ENCODE assay signal across 8 cellular contexts in the genomic region with DNA sequence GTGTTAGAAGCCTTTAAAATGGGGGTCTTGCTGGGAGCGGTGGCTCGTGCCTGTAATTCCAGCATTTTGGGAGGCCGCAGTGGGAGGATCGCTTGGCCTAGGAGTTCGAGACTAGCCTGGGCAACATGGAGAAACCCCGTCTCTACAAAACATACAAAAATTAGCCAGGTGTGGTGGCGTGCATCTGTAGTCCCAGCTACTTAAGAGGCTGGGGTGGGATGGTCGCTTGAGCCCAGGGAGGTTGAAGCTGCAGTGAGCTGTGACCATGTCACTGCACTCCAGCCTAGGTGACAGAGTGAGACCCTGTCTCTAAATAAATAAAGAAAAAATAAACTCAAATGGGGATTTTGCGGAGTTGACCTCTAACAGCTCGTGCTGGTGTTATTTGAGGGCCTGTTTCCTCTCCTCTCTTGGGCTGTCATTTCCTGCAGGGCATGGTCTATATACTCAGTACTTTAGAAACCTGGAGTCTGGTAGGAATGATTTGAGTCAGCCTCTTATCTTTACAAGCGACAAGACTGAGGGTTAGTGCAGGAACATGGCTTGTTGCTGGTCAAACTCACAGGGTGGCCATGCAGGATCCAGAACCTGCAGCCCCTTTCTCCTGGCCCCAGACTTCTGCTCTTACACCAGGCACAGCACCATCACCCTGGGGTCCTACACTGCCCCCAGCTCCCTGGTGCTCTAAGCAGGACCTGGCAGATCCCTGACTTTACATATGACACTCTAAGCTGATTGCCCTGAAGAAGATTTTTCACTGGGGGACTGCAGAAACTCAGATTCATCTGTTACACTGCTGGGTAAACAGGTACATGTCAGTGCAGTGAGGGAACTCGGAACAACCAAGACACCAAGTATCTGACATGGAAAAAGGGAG. TPM values are rescaled to one million over a fixed set of nuclear protein-coding genes. Genes with fewer than 3 reads are reported as not detected.
DNase-seq lines count a peak whose midpoint lies in the region; ATAC-seq and TF ChIP-seq lines count a peak whose summit lies in the region.

No MANE protein-coding gene starts in this region.

- H3K4me1 ChIP-seq in BE2C, result peaks cover 14% of the 10 kb centered on the region

- TF ChIP-seq CTCF in brain microvascular endothelial cell (IDR thresholded peaks at IDR 0.05; ENCODE audit: low read depth, low read length, missing control alignments) (no peak), BE2C (IDR thresholded peaks at IDR 0.05; ENCODE audit: low read depth, low read length) (no peak)

- H3K27me3 ChIP-seq in brain microvascular endothelial cell (replicated peaks), result no peaks in the 10 kb centered on the region
- H3K27me3 ChIP-seq in BE2C, result no peaks in the 10 kb centered on the region

- H3K9me3 ChIP-seq in BE2C, result no peaks in the 10 kb centered on the region

- DNase-seq in brain microvascular endothelial cell (no peak), BE2C (no peak), erythroblast (lab: John Stamatoyannopoulos, UW) (no peak)
- no peak for DNase-seq in effector CD8-positive, alpha-beta T cell (lab: John Stamatoyannopoulos, UW)

- H3K4me3 ChIP-seq in brain microvascular endothelial cell (ENCODE audit: low read depth, low read length) (no peak overlapping the region), BE2C (ENCODE audit: low read depth, low read length) (no peak overlapping the region)

- ATAC-seq in GM19043 (IDR thresholded peaks at IDR 0.05; ENCODE audit: low read depth, unreplicated experiment) (peak; percentile 87), HG02852 (IDR thresholded peaks at IDR 0.05; ENCODE audit: unreplicated experiment) (peak; percentile 85), GM21515 (IDR thresholded peaks at IDR 0.05; ENCODE audit: unreplicated experiment) (no peak)
- ATAC-seq in stimulated activated memory B cell treated with anti-CD40 and anti-IgM and Interleukin-4, amounts not matched to agents 10 μg/mL and 1 μg/mL and 100 μg/mL, for 72 hours, result peak; percentile 80

- H3K27ac Mint-ChIP-seq in stimulated activated memory B cell treated with anti-CD40 and anti-IgM and Interleukin-4, amounts not matched to agents 10 μg/mL and 1 μg/mL and 100 μg/mL, for 72 hours, result peak overlapping the region; percentile 43

- in situ Hi-C loops in brain microvascular endothelial cell (cut with HindIII; ENCODE audit: low pct_ligation_motif_present, low sequenced_read_pairs), result no loop called here

- H3K27me3 Mint-ChIP-seq in stimulated activated memory B cell treated with anti-CD40 and anti-IgM and Interleukin-4, amounts not matched to agents 10 μg/mL and 1 μg/mL and 100 μg/mL, for 72 hours, result no peaks in the 10 kb centered on the region

- no peak for TF ChIP-seq POLR2A in erythroblast (IDR thresholded peaks at IDR 0.05; ENCODE audit: low read length)

- peak overlapping the region; percentile 21 for H3K27ac ChIP-seq in brain microvascular endothelial cell

- H3K9me3 Mint-ChIP-seq in stimulated activated memory B cell treated with anti-CD40 and anti-IgM and Interleukin-4, amounts not matched to agents 10 μg/mL and 1 μg/mL and 100 μg/mL, for 72 hours, result no peaks in the 10 kb centered on the region

- peaks cover 9% of the 10 kb centered on the region for H3K4me1 Mint-ChIP-seq in stimulated activated memory B cell treated with anti-CD40 and anti-IgM and Interleukin-4, amounts not matched to agents 10 μg/mL and 1 μg/mL and 100 μg/mL, for 72 hours

- peaks cover 13% of the 10 kb centered on the region for H3K36me3 ChIP-seq in brain microvascular endothelial cell (replicated peaks)
- no peaks in the 10 kb centered on the region for H3K36me3 ChIP-seq in BE2C

- peaks cover 21% of the 10 kb centered on the region for H3K36me3 Mint-ChIP-seq in stimulated activated memory B cell treated with anti-CD40 and anti-IgM and Interleukin-4, amounts not matched to agents 10 μg/mL and 1 μg/mL and 100 μg/mL, for 72 hours

- no peak overlapping the region for H3K4me3 Mint-ChIP-seq in stimulated activated memory B cell treated with anti-CD40 and anti-IgM and Interleukin-4, amounts not matched to agents 10 μg/mL and 1 μg/mL and 100 μg/mL, for 72 hours

RNA-seq across cellular contexts. Expression of a gene that starts 15.1 kb away (rescaled TPM):
- polyA plus RNA-seq in BE2C (2012; ENCODE audit: insufficient read depth, insufficient read length, low read depth), result 2.4 TPM
